8 cellular contexts compared by ENCODE assay signal in genomic region chr5:169416583-169417196, GRCh38.
DNase-seq lines count a peak whose midpoint lies in the region; ATAC-seq and TF ChIP-seq lines count a peak whose summit lies in the region.

No MANE protein-coding gene starts in this region.

- POLR2A ChIA-PET in activated CD4-positive, alpha-beta memory T cell treated with anti-CD3 and anti-CD28 coated beads, Interleukin-2, amount 10 ng/mL, durations not matched to agents 7 days and 5 days (lab: Charles Lee) = no interaction called here

- no peak overlapping the region for H3K4me3 Mint-ChIP-seq in activated CD4-positive, alpha-beta memory T cell treated with anti-CD3 and anti-CD28 coated beads, Interleukin-2, amount 10 ng/mL, durations not matched to agents 7 days and 5 days

- H3K4me1 ChIP-seq in osteoblast (ENCODE audit: insufficient read depth, low read length) = peaks cover 56% of the 10 kb centered on the region

- H2AFZ ChIP-seq in osteoblast (ENCODE audit: low read length) = peak overlapping the region; percentile 13

- CTCF ChIA-PET in activated CD4-positive, alpha-beta memory T cell treated with anti-CD3 and anti-CD28 coated beads, Interleukin-2, amount 10 ng/mL, durations not matched to agents 7 days and 5 days (lab: Charles Lee) = no interaction called here

- DNase-seq in astrocyte of the hippocampus (ENCODE audit: low read depth, low spot score) (peak; percentile 87), osteoblast (ENCODE audit: insufficient read length, low spot score, missing footprints) (peak; percentile 83), H7 (no peak), NCI-H1417 treated with DMSO at 0.1 percent for 48 hours (lab: John Stamatoyannopoulos, UW) (no peak), NCI-H2196 treated with DMSO at 0.1 percent for 48 hours (lab: John Stamatoyannopoulos, UW; ENCODE audit: unreplicated experiment) (no peak)
- no peak for DNase-seq in activated CD4-positive, alpha-beta memory T cell treated with anti-CD3 and anti-CD28 coated beads, Interleukin-2, amount 10 ng/mL, durations not matched to agents 7 days and 5 days

- H3K9me3 ChIP-seq in osteoblast (ENCODE audit: low read depth, low read length) = no peaks in the 10 kb centered on the region

- no peaks in the 10 kb centered on the region for H4K20me1 ChIP-seq in osteoblast (ENCODE audit: insufficient read depth, low read length)

- H3K27me3 ChIP-seq in osteoblast (ENCODE audit: insufficient read depth, low read length) (no peaks in the 10 kb centered on the region), H7 (ENCODE audit: control insufficient read depth, insufficient read depth, low read length) (no peaks in the 10 kb centered on the region)

- no peak overlapping the region for H3K27ac Mint-ChIP-seq in activated CD4-positive, alpha-beta memory T cell treated with anti-CD3 and anti-CD28 coated beads, Interleukin-2, amount 10 ng/mL, durations not matched to agents 7 days and 5 days

- H3K79me2 ChIP-seq in osteoblast (ENCODE audit: insufficient read depth, low read length) = no peaks in the 10 kb centered on the region

- no peaks in the 10 kb centered on the region for H3K4me1 Mint-ChIP-seq in activated CD4-positive, alpha-beta memory T cell treated with anti-CD3 and anti-CD28 coated beads, Interleukin-2, amount 10 ng/mL, durations not matched to agents 7 days and 5 days

- no peak for TF ChIP-seq CTCF in osteoblast (IDR thresholded peaks at IDR 0.05; ENCODE audit: extremely low read depth, low read depth, low read length)

- peak overlapping the region; percentile 64 for H3K4me2 ChIP-seq in osteoblast (ENCODE audit: insufficient read depth, low read length)

- no peaks in the 10 kb centered on the region for H3K9me3 Mint-ChIP-seq in activated CD4-positive, alpha-beta memory T cell treated with anti-CD3 and anti-CD28 coated beads, Interleukin-2, amount 10 ng/mL, durations not matched to agents 7 days and 5 days

- H3K4me3 ChIP-seq in osteoblast (ENCODE audit: insufficient read depth, low read length) (peak overlapping the region; percentile 33), H7 (ENCODE audit: insufficient read depth, low read depth, low read length) (no peak overlapping the region)

- no peaks in the 10 kb centered on the region for H3K36me3 Mint-ChIP-seq in activated CD4-positive, alpha-beta memory T cell treated with anti-CD3 and anti-CD28 coated beads, Interleukin-2, amount 10 ng/mL, durations not matched to agents 7 days and 5 days (ENCODE audit: low read depth)

- H3K27me3 Mint-ChIP-seq in activated CD4-positive, alpha-beta memory T cell treated with anti-CD3 and anti-CD28 coated beads, Interleukin-2, amount 10 ng/mL, durations not matched to agents 7 days and 5 days = no peaks in the 10 kb centered on the region

- H3K27ac ChIP-seq in osteoblast (ENCODE audit: low read depth, low read length) = peak overlapping the region; percentile 79

- H3K36me3 ChIP-seq in osteoblast (ENCODE audit: insufficient read depth, low read length) (no peaks in the 10 kb centered on the region), H7 (replicated peaks; ENCODE audit: control insufficient read depth, insufficient read depth, low read length) (no peaks in the 10 kb centered on the region)

- ATAC-seq in GM19351 (IDR thresholded peaks at IDR 0.05; ENCODE audit: unreplicated experiment) = peak; percentile 93
- ATAC-seq in HG03066 (IDR thresholded peaks at IDR 0.05; ENCODE audit: low read depth, unreplicated experiment) = peak; percentile 65

Comparison
In these comparisons a context has a peak if more than half of its experiments do, and no peak if none do; other contexts are left out.
1. DNase-seq: peak in astrocyte of the hippocampus (single experiment) and osteoblast (single experiment); none in H7 (single experiment), NCI-H1417 treated with DMSO at 0.1 percent for 48 hours (single experiment), activated CD4-positive, alpha-beta memory T cell treated with anti-CD3 and anti-CD28 coated beads, Interleukin-2, amount 10 ng/mL, durations not matched to agents 7 days and 5 days (single experiment) and NCI-H2196 treated with DMSO at 0.1 percent for 48 hours (single experiment).